Comparison of ENCODE assay signal across 1 cellular context in genomic region chr7:899806-900205, GRCh38.
TF ChIP-seq lines count a peak whose summit lies in the region.

No MANE protein-coding gene starts in this region.

TF ChIP-seq in IMR-90, 13 proteins besides CTCF, POLR2A, EP300 and RAD21 (continued from another document):
- TF ChIP-seq ELK1 (IDR thresholded peaks at IDR 0.05; ENCODE audit: borderline replicate concordance, low read depth, low read length), result no peak
- TF ChIP-seq RCOR1 (IDR thresholded peaks at IDR 0.05; ENCODE audit: insufficient replicate concordance, low read length), result no peak
